Comparison of ENCODE assay signal across 1 cellular context in genomic region chr9:33167949-33168535, GRCh38.
A peak's percentile ranks its signal among the peaks of the same experiment; 100 is the strongest.
TF ChIP-seq lines count a peak whose summit lies in the region.

No MANE protein-coding gene starts in this region.

TF ChIP-seq in HepG2, 621 proteins besides CTCF, POLR2A, EP300 and RAD21 (continued from another document):
- TF ChIP-seq ZNF18 (CRISPR knock-in tag; IDR thresholded peaks at IDR 0.05; ENCODE audit: insufficient replicate concordance) (peak; percentile 40), USF2 (IDR thresholded peaks at IDR 0.05; ENCODE audit: low read depth, low read length) (no peak), USF2 (CRISPR knock-in tag; IDR thresholded peaks at IDR 0.05; ENCODE audit: borderline replicate concordance) (0 out of 2 replicates have a peak, but pooled peaks have one; percentile 4), RFXAP (CRISPR knock-in tag; IDR thresholded peaks at IDR 0.05; ENCODE audit: borderline replicate concordance) (no peak), PITX1 (CRISPR knock-in tag; IDR thresholded peaks at IDR 0.05) (0 out of 2 replicates have a peak, but pooled peaks have one; percentile 5)
